Comparison of ENCODE assay signal across 17 cellular contexts in genomic region chr17:66925811-66926500, GRCh38. TPM values are rescaled to one million over a fixed set of nuclear protein-coding genes. Genes with fewer than 3 reads are reported as not detected.
"Had no signal": no experiment of that assay in that cellular context is flagged by ENCODE, and none has a peak within 500 bp of the region (broad histone marks: within the 10 kb centered on the region; RNA-seq: fewer than 3 reads in every experiment).

No MANE protein-coding gene starts in this region.

- H3K4me3 Mint-ChIP-seq: stimulated activated naive B cell treated with anti-CD40 and anti-IgM and Interleukin-4, amounts not matched to agents 10 μg/mL and 1 μg/mL and 100 μg/mL, for 72 hours had no signal

- DNase-seq: activated CD4-positive, alpha-beta T cell treated with anti-CD3 and anti-CD28 coated beads for 1 hour; activated CD4-positive, alpha-beta T cell treated with anti-CD3 and anti-CD28 coated beads, Interleukin-2, amount 50 U/mL, for 4 hours; activated naive CD4-positive, alpha-beta T cell treated with Interleukin-2 at 50 U/mL for 16 hours; activated T-cell treated with anti-CD3 and anti-CD28 coated beads for 4 hours; anterior cingulate cortex; brain microvascular endothelial cell; cortex of kidney; effector CD4-positive, alpha-beta T cell; naive B cell; pancreas; stimulated activated CD4-positive, alpha-beta T cell treated with anti-CD3 and anti-CD28 coated beads, Interleukin-12 subunit alpha, Interleukin-12 subunit beta, amount 100 ng/mL, for 4 hours; stimulated activated naive B cell treated with anti-CD40 and anti-IgM and Interleukin-4, amounts not matched to agents 10 μg/mL and 1 μg/mL and 100 μg/mL, for 72 hours; thyroid gland; uterus had no signal

- H3K4me1 ChIP-seq: esophagus muscularis mucosa, pancreas, thyroid gland, uterus had no signal

- H3K36me3 Mint-ChIP-seq: stimulated activated naive B cell treated with anti-CD40 and anti-IgM and Interleukin-4, amounts not matched to agents 10 μg/mL and 1 μg/mL and 100 μg/mL, for 72 hours had no signal

- ATAC-seq: left lobe of liver; pancreas; stimulated activated naive B cell treated with anti-CD40 and anti-IgM and Interleukin-4, amounts not matched to agents 10 μg/mL and 1 μg/mL and 100 μg/mL, for 72 hours had no signal

- H3K4me3 ChIP-seq: esophagus muscularis mucosa, pancreas, thyroid gland, uterus had no signal

- H3K27ac Mint-ChIP-seq: naive B cell; stimulated activated naive B cell treated with anti-CD40 and anti-IgM and Interleukin-4, amounts not matched to agents 10 μg/mL and 1 μg/mL and 100 μg/mL, for 72 hours had no signal

- H3K27ac ChIP-seq: brain microvascular endothelial cell, esophagus muscularis mucosa, pancreas, thyroid gland, uterus had no signal

- H3K27me3 ChIP-seq: pancreas, thyroid gland, uterus had no signal

- H3K36me3 ChIP-seq: brain microvascular endothelial cell, esophagus muscularis mucosa, pancreas, thyroid gland, uterus had no signal

- H3K9me3 ChIP-seq: pancreas, thyroid gland, uterus had no signal

- H3K4me1 Mint-ChIP-seq: naive B cell; stimulated activated naive B cell treated with anti-CD40 and anti-IgM and Interleukin-4, amounts not matched to agents 10 μg/mL and 1 μg/mL and 100 μg/mL, for 72 hours had no signal

RNA-seq across cellular contexts. Expression of gene CACNG4, which starts 38.6 kb away (rescaled TPM):
- total RNA-seq: mononuclear cell had no signal
